Comparison of ENCODE assay signal across 24 cellular contexts in the genomic region with DNA sequence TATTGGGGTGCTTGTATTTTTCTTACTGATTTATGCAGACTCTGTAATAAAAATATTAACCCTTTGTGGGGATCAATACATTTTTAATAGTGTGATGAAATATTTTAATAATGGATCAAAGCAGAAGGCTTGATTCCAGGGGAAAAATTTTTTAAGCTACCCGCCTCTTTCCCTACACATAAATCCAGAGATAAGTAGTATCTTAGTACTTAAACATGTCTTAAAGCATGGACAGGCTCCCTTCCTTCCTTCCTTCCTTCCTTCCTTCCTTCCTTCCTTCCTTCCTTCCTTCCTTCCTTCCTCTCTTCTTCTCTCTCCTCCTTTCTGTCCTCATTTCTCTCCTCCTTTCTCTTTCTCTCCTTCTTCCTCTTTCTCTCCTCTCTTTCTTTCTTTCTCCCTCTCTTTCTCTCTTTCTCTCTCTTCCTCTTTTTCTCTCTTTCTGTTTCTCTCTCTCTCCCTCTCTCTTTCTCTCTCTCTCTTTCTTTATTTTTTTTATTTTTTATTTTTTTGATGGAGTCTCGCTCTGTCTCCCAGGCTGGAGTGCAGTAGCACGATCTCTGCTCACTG.
DNase-seq lines count a peak whose midpoint lies in the region; ATAC-seq and TF ChIP-seq lines count a peak whose summit lies in the region.
"Had no signal": no experiment of that assay in that cellular context is flagged by ENCODE, and none has a peak within 500 bp of the region (broad histone marks: within the 10 kb centered on the region; RNA-seq: fewer than 3 reads in every experiment).

No MANE protein-coding gene starts in this region.

- 0 out of 2 replicates have a peak overlapping the region, but pooled peaks have one; percentile 3 for H3K27ac ChIP-seq in C4-2B
- H3K27ac ChIP-seq in SK-N-MC, result peak overlapping the region; percentile 96
- H3K27ac ChIP-seq in hepatocyte, result peak overlapping the region; percentile 54
- H3K27ac ChIP-seq in tibial artery, result peak overlapping the region; percentile 80 to 84
- H3K27ac ChIP-seq: SJSA1 had no signal

- CTCF ChIA-PET in WTC11 (lab: Charles Lee), result no interaction called here

- H3K4me2 ChIP-seq in hepatocyte, result no peak overlapping the region

- H3K27me3 Mint-ChIP-seq in effector memory CD8-positive, alpha-beta T cell, result peaks cover 6% of the 10 kb centered on the region in 2 donors
- H3K27me3 Mint-ChIP-seq in WTC11 (ENCODE audit: low read depth) (no peaks in the 10 kb centered on the region), endothelial cell (ENCODE audit: unreplicated experiment) (peaks cover 6% of the 10 kb centered on the region)
- H3K27me3 Mint-ChIP-seq: CD4-positive, alpha-beta T cell had no signal

- H3K79me2 ChIP-seq in hepatocyte, result no peaks in the 10 kb centered on the region

- no peak overlapping the region for H3K27ac Mint-ChIP-seq in effector memory CD8-positive, alpha-beta T cell
- H3K27ac Mint-ChIP-seq in WTC11 (no peak overlapping the region), endothelial cell (ENCODE audit: unreplicated experiment) (no peak overlapping the region)
- H3K27ac Mint-ChIP-seq: CD4-positive, alpha-beta T cell; GM23338 had no signal

- TF ChIP-seq CTCF in C4-2B (conservative IDR thresholded peaks at IDR 0.05) (no peak), hepatocyte (IDR thresholded peaks at IDR 0.05; ENCODE audit: poor library complexity) (no peak), tibial artery (IDR thresholded peaks at IDR 0.05) (no peak), WTC11 (IDR thresholded peaks at IDR 0.05) (no peak), endothelial cell (IDR thresholded peaks at IDR 0.05; ENCODE audit: unreplicated experiment) (no peak)

- H3K4me1 Mint-ChIP-seq in effector memory CD8-positive, alpha-beta T cell (ENCODE audit: low read depth in 2 of 2), result peaks cover 4 to 5% of the 10 kb centered on the region in 2 donors
- H3K4me1 Mint-ChIP-seq in WTC11, result peaks cover 44% of the 10 kb centered on the region
- H3K4me1 Mint-ChIP-seq in endothelial cell (ENCODE audit: unreplicated experiment), result peaks cover 6% of the 10 kb centered on the region

- H3K36me3 ChIP-seq in SK-N-MC (ENCODE audit: insufficient read depth, low read length), result no peaks in the 10 kb centered on the region
- no peaks in the 10 kb centered on the region for H3K36me3 ChIP-seq in hepatocyte (replicated peaks; ENCODE audit: insufficient read depth, low read depth)
- no peaks in the 10 kb centered on the region for H3K36me3 ChIP-seq in tibial artery
- H3K36me3 ChIP-seq: BE2C, HAP-1, MG63, SJSA1 had no signal

- H3K9ac ChIP-seq in SK-N-MC (ENCODE audit: insufficient read length), result no peak overlapping the region

- ATAC-seq in effector memory CD8-positive, alpha-beta T cell (replicated peaks), result no peak
- no peak for ATAC-seq in WTC11

- no peaks in the 10 kb centered on the region for H3K36me3 Mint-ChIP-seq in effector memory CD8-positive, alpha-beta T cell (ENCODE audit: insufficient read depth)
- no peaks in the 10 kb centered on the region for H3K36me3 Mint-ChIP-seq in WTC11
- H3K36me3 Mint-ChIP-seq in endothelial cell (ENCODE audit: low read depth, unreplicated experiment), result peaks cover 1% of the 10 kb centered on the region

- H2AFZ ChIP-seq in hepatocyte, result no peak overlapping the region

- H3K4me1 ChIP-seq in hepatocyte (ENCODE audit: insufficient read depth) (peaks cover 20% of the 10 kb centered on the region), tibial artery (peaks cover 2 to 42% (median 16%) of the 10 kb centered on the region in 4 donors)
- H3K4me1 ChIP-seq: SJSA1 had no signal

- no peak for DNase-seq in SK-N-MC (ENCODE audit: low read depth, low spot score)
- DNase-seq in hepatocyte (ENCODE audit: low spot score), result no peak
- DNase-seq in tibial artery, result no peak
- DNase-seq in effector memory CD8-positive, alpha-beta T cell, result no peak
- DNase-seq in WTC11 (ENCODE audit: low spot score), result no peak
- no peak for DNase-seq in endothelial cell (ENCODE audit: low spot score)
- DNase-seq: ACHN; BE2C; CD4-positive, alpha-beta T cell; KG1; MG63; NCI-H1105 treated with DMSO at 0.1 percent for 48 hours; NCI-H146; NCI-H1930; NCI-H2107; NCI-H524; NCI-H774; NK-92 treated with Interleukin-12 subunit alpha and Interleukin-12 subunit beta, amount 100 ng/mL, for 24 hours; Right ventricle myocardium superior; RPMI8226 had no signal

- POLR2A ChIA-PET in WTC11 (lab: Charles Lee), result no interaction called here

- H3K4me3 Mint-ChIP-seq in effector memory CD8-positive, alpha-beta T cell, result no peak overlapping the region
- H3K4me3 Mint-ChIP-seq in WTC11, result no peak overlapping the region
- H3K4me3 Mint-ChIP-seq in endothelial cell (ENCODE audit: unreplicated experiment), result no peak overlapping the region
- H3K4me3 Mint-ChIP-seq: CD4-positive, alpha-beta T cell; GM23338 had no signal

- WGBS in hepatocyte (ENCODE audit: low lambda C conversion rate, missing lambda C conversion rate), result 98% methylated on average over 3 of the region's 3 CpGs

- H3K9me3 ChIP-seq in SK-N-MC (ENCODE audit: low read depth, low read length) (no peaks in the 10 kb centered on the region), hepatocyte (ENCODE audit: low read depth) (no peaks in the 10 kb centered on the region), tibial artery (no peaks in the 10 kb centered on the region)
- H3K9me3 ChIP-seq: BE2C, HAP-1, MG63, SJSA1 had no signal

- H3K9me3 Mint-ChIP-seq in effector memory CD8-positive, alpha-beta T cell, result no peaks in the 10 kb centered on the region
- H3K9me3 Mint-ChIP-seq in WTC11, result no peaks in the 10 kb centered on the region
- no peaks in the 10 kb centered on the region for H3K9me3 Mint-ChIP-seq in endothelial cell (ENCODE audit: unreplicated experiment)
- H3K9me3 Mint-ChIP-seq: CD4-positive, alpha-beta T cell; GM23338 had no signal

- H3K9me2 ChIP-seq in hepatocyte (replicated peaks; ENCODE audit: insufficient read depth), result no peaks in the 10 kb centered on the region

- H4K20me1 ChIP-seq in hepatocyte (ENCODE audit: insufficient read depth, poor library complexity, severe bottlenecking), result no peaks in the 10 kb centered on the region

- intact Hi-C loops in tibial artery (cut with DNase I; ENCODE audit: low total_unique reads), result loop anchor here (5.0 kb wide), 1 partner anchor 46 kb away; no protein-coding TSS in a partner anchor

- H3K4me3 ChIP-seq in SK-N-MC, result peak overlapping the region; percentile 17; the same call in 1 of the 2 replicates
- no peak overlapping the region for H3K4me3 ChIP-seq in hepatocyte
- no peak overlapping the region for H3K4me3 ChIP-seq in tibial artery
- H3K4me3 ChIP-seq: GM23338, HAP-1, MG63, SJSA1 had no signal

- H3K27me3 ChIP-seq in hepatocyte, result no peaks in the 10 kb centered on the region
- H3K27me3 ChIP-seq in tibial artery, result no peaks in the 10 kb centered on the region
- H3K27me3 ChIP-seq: BE2C, MG63, SJSA1 had no signal

TF ChIP-seq in WTC11, 78 proteins besides CTCF, POLR2A, EP300 and RAD21:
- TF ChIP-seq CREB1 (CRISPR knock-in tag; IDR thresholded peaks at IDR 0.05), result no peak
- no peak for TF ChIP-seq JAZF1 (CRISPR knock-in tag; IDR thresholded peaks at IDR 0.05)
TF ChIP-seq in WTC11: peak in this region for 0.

Comparison
In these comparisons a context has a peak if more than half of its experiments do, and no peak if none do; other contexts are left out.
1. H3K27ac ChIP-seq: peak in every context shown above with its lines; median percentile 96 in SK-N-MC; 82 in tibial artery; 54 in hepatocyte; 3 in C4-2B.